In the genomic region with DNA sequence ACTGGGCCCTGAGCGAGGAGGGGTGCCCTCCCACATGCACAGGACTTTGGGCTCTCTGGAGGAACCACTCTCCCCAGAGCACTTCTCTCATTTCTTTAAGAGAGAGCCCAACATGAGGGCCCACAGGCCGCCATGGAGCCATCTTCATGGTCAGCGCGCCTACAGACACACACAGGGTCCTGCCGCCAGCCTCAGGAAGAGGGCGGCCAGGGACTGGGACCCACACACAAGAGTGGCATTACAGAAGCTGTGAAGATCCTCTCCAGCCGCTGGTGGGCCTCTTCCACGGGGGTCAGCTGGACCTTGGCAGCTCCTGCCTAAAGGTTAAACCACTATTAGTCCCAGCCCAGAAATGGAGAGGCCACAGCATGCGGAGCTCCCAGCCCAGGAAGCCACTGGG, we compare ENCODE assay signal across 14 cellular contexts. TPM values are rescaled to one million over a fixed set of nuclear protein-coding genes. Genes with fewer than 3 reads are reported as not detected.
DNase-seq lines count a peak whose midpoint lies in the region; ATAC-seq and TF ChIP-seq lines count a peak whose summit lies in the region.
"Had no signal": no experiment of that assay in that cellular context is flagged by ENCODE, and none has a peak within 500 bp of the region (broad histone marks: within the 10 kb centered on the region; RNA-seq: fewer than 3 reads in every experiment).

No MANE protein-coding gene starts in this region.

- H3K9ac ChIP-seq in BLaER1 (peak overlapping the region; percentile 61), skeletal muscle tissue (ENCODE audit: low read depth in 1 of 3, low read length in 3 of 3) (peak overlapping the region in 2 of 3 donors; percentile 32 to 62)

- TF ChIP-seq CTCF in CD14-positive monocyte (IDR thresholded peaks at IDR 0.05): no peak

- H3K27me3 ChIP-seq in BLaER1 (no peaks in the 10 kb centered on the region), skeletal muscle tissue (ENCODE audit: control insufficient read depth in 3 of 3, insufficient read depth in 3 of 3, low read length in 3 of 3) (no peaks in the 10 kb centered on the region)
- H3K27me3 ChIP-seq: Peyer's patch had no signal

- H3K9me3 ChIP-seq in BLaER1 (no peaks in the 10 kb centered on the region), skeletal muscle tissue (ENCODE audit: control insufficient read depth in 3 of 3, low read length in 3 of 3) (no peaks in the 10 kb centered on the region)
- H3K9me3 ChIP-seq: Peyer's patch had no signal

- H3K9me3 Mint-ChIP-seq in CD14-positive monocyte: no peaks in the 10 kb centered on the region
- no peaks in the 10 kb centered on the region for H3K9me3 Mint-ChIP-seq in central memory CD8-positive, alpha-beta T cell

- peaks cover 100% of the 10 kb centered on the region for H4K20me1 ChIP-seq in BLaER1

- intact Hi-C loops in CD14-positive monocyte (cut with micrococcal nuclease): loop anchor here (2.0 kb wide), 2 partner anchors 13 to 15 kb away; no protein-coding TSS in a partner anchor

- H3K27ac ChIP-seq in BLaER1 (peak overlapping the region; percentile 58), skeletal muscle tissue (ENCODE audit: low read depth, low read length) (peak overlapping the region; percentile 11)

- H3K4me3 Mint-ChIP-seq in CD14-positive monocyte: no peak overlapping the region
- H3K4me3 Mint-ChIP-seq in central memory CD8-positive, alpha-beta T cell: no peak overlapping the region
- H3K4me3 Mint-ChIP-seq: B cell had no signal

- no peak overlapping the region for H3K4me3 ChIP-seq in BLaER1
- no peak overlapping the region for H3K4me3 ChIP-seq in skeletal muscle tissue (ENCODE audit: low read length in 3 of 3)
- H3K4me3 ChIP-seq: Peyer's patch had no signal

- no peak for DNase-seq in CD14-positive monocyte (ENCODE audit: low spot score)
- no peak for DNase-seq in central memory CD8-positive, alpha-beta T cell (ENCODE audit: low spot score in 2 of 2)
- no peak for DNase-seq in stimulated activated CD4-positive, alpha-beta T cell treated with anti-CD3 and anti-CD28 coated beads, Interleukin-12 subunit alpha, Interleukin-12 subunit beta, amount 100 ng/mL, for 4 hours
- no peak for DNase-seq in C1 segment of cervical spinal cord (lab: John Stamatoyannopoulos, UW)
- DNase-seq: COR-L47, DMS153, Kasumi-1, NCI-H1930, NCI-H510A treated with DMSO at 0.1 percent for 48 hours had no signal

- H3K36me3 Mint-ChIP-seq in CD14-positive monocyte: peaks cover 21 to 51% of the 10 kb centered on the region in 2 donors
- peaks cover 8% of the 10 kb centered on the region for H3K36me3 Mint-ChIP-seq in central memory CD8-positive, alpha-beta T cell (ENCODE audit: insufficient read depth)

- peak overlapping the region; percentile 96 for H3K4me2 ChIP-seq in BLaER1

- H3K27ac Mint-ChIP-seq in CD14-positive monocyte: peak overlapping the region in 5 of 7 donors; percentile 25 to 90 (median 76)
- H3K27ac Mint-ChIP-seq in central memory CD8-positive, alpha-beta T cell (ENCODE audit: low read depth): peak overlapping the region; percentile 64
- H3K27ac Mint-ChIP-seq: B cell had no signal

- peaks cover 99% of the 10 kb centered on the region for H3K4me1 ChIP-seq in BLaER1
- H3K4me1 ChIP-seq in skeletal muscle tissue (ENCODE audit: control insufficient read depth in 3 of 3, insufficient read depth in 3 of 3, low read length in 3 of 3): peaks cover 37 to 64% (median 58%) of the 10 kb centered on the region in 3 donors

- H3K4me1 Mint-ChIP-seq in CD14-positive monocyte: peaks cover 35% of the 10 kb centered on the region
- peaks cover 22% of the 10 kb centered on the region for H3K4me1 Mint-ChIP-seq in central memory CD8-positive, alpha-beta T cell

- ATAC-seq in central memory CD8-positive, alpha-beta T cell (replicated peaks; ENCODE audit: extremely low read depth, poor library complexity, severe bottlenecking): no peak
- no peak for ATAC-seq in GM18517 (IDR thresholded peaks at IDR 0.05; ENCODE audit: unreplicated experiment)

- peaks cover 0 to 1% (median 0%) of the 10 kb centered on the region in 3 donors for H3K27me3 Mint-ChIP-seq in CD14-positive monocyte (ENCODE audit: low read depth in 3 of 3)
- H3K27me3 Mint-ChIP-seq in central memory CD8-positive, alpha-beta T cell: no peaks in the 10 kb centered on the region
- H3K27me3 Mint-ChIP-seq: B cell had no signal

- peaks cover 97% of the 10 kb centered on the region for H3K36me3 ChIP-seq in BLaER1
- H3K36me3 ChIP-seq in skeletal muscle tissue (ENCODE audit: control insufficient read depth in 3 of 3, insufficient read depth in 3 of 3, low read length in 3 of 3): peaks cover 63 to 76% (median 74%) of the 10 kb centered on the region in 3 donors

RNA-seq across cellular contexts. Expression of a gene that starts 54.5 kb away (rescaled TPM):
- polyA plus RNA-seq in CD14-positive monocyte: 10 to 100 TPM in 1 of 2 donors, 1 to 10 TPM in 1; 6.3 to 11.0 TPM
- total RNA-seq in skeletal muscle tissue: 171 TPM
